Comparison of ENCODE assay signal across 9 cellular contexts in genomic region chr7:7157177-7157886, GRCh38. TPM values are rescaled to one million over a fixed set of nuclear protein-coding genes. Genes with fewer than 3 reads are reported as not detected.
A peak's percentile ranks its signal among the peaks of the same experiment; 100 is the strongest.
DNase-seq lines count a peak whose midpoint lies in the region; ATAC-seq, FAIRE-seq and TF ChIP-seq lines count a peak whose summit lies in the region.
"Had no signal": no experiment of that assay in that cellular context is flagged by ENCODE, and none has a peak within 500 bp of the region (broad histone marks: within the 10 kb centered on the region; RNA-seq: fewer than 3 reads in every experiment).

No MANE protein-coding gene starts in this region.

- peaks cover 66% of the 10 kb centered on the region for H3K4me1 Mint-ChIP-seq in activated naive CD8-positive, alpha-beta T cell (ENCODE audit: low read depth)

- H3K4me1 ChIP-seq in kidney (ENCODE audit: control insufficient read depth in 1 of 2, insufficient read depth in 1 of 2, low read depth in 1 of 2, low read length in 2 of 2) = no peaks in the 10 kb centered on the region

- peak overlapping the region; percentile 63 for H3K4me3 Mint-ChIP-seq in activated naive CD8-positive, alpha-beta T cell

- H3K4me3 ChIP-seq in kidney (ENCODE audit: low read length in 2 of 2) = no peak overlapping the region
- H3K4me3 ChIP-seq: upper lobe of left lung had no signal

- ATAC-seq in GM19043 (IDR thresholded peaks at IDR 0.05; ENCODE audit: low read depth, unreplicated experiment) (peak; percentile 77), HG03066 (IDR thresholded peaks at IDR 0.05; ENCODE audit: low read depth, unreplicated experiment) (peak; percentile 79)

- H3K9me3 Mint-ChIP-seq in activated naive CD8-positive, alpha-beta T cell (ENCODE audit: low read depth) = peaks cover 8% of the 10 kb centered on the region

- no peak overlapping the region for H3K27ac ChIP-seq in kidney (ENCODE audit: low read depth in 2 of 2, low read length in 2 of 2)
- H3K27ac ChIP-seq: upper lobe of left lung had no signal

- no peaks in the 10 kb centered on the region for H3K36me3 ChIP-seq in kidney (ENCODE audit: control insufficient read depth in 1 of 2, insufficient read depth in 2 of 2, low read length in 2 of 2)
- H3K36me3 ChIP-seq: upper lobe of left lung had no signal

- no peaks in the 10 kb centered on the region for H3K27me3 Mint-ChIP-seq in activated naive CD8-positive, alpha-beta T cell

- H3K9ac ChIP-seq in kidney (ENCODE audit: low read length in 2 of 2) = no peak overlapping the region

- no peak for TF ChIP-seq CTCF in kidney (IDR thresholded peaks at IDR 0.05; ENCODE audit: borderline replicate concordance, extremely low read depth, insufficient read depth)

- intact Hi-C loops in kidney (cut with DNase I) = no loop called here

- peaks cover 7% of the 10 kb centered on the region for H3K36me3 Mint-ChIP-seq in activated naive CD8-positive, alpha-beta T cell

- H3K9me3 ChIP-seq in kidney (ENCODE audit: control insufficient read depth in 1 of 2, low read length in 2 of 2) = no peaks in the 10 kb centered on the region

- H3K27ac Mint-ChIP-seq in activated naive CD8-positive, alpha-beta T cell = peak overlapping the region; percentile 94

- FAIRE-seq in kidney (lab: Jason Lieb, UNC) = no peak
- FAIRE-seq: colon had no signal

- DNase-seq in SKM-1 (lab: John Stamatoyannopoulos, UW; ENCODE audit: unreplicated experiment) (peak; percentile 23), non-pigmented ciliary epithelial cell (ENCODE audit: low read depth) (peak; percentile 79), NCI-H2171 (lab: John Stamatoyannopoulos, UW) (no peak), kidney (no peak)
- DNase-seq: upper lobe of left lung had no signal

RNA-seq across cellular contexts. Expression of gene C1GALT1, which starts 25.0 kb away (rescaled TPM):
- 43.0 TPM for total RNA-seq in kidney
- polyA plus RNA-seq in kidney (ENCODE audit: insufficient read depth, low read depth, low replicate concordance) = 16.0 TPM

Comparison
In these comparisons a context has a peak if more than half of its experiments do, and no peak if none do; other contexts are left out.
1. DNase-seq: peak in SKM-1 (single experiment) and non-pigmented ciliary epithelial cell (single experiment); none in NCI-H2171 (single experiment) and kidney (single experiment).